8 cellular contexts compared by ENCODE assay signal in the genomic region with DNA sequence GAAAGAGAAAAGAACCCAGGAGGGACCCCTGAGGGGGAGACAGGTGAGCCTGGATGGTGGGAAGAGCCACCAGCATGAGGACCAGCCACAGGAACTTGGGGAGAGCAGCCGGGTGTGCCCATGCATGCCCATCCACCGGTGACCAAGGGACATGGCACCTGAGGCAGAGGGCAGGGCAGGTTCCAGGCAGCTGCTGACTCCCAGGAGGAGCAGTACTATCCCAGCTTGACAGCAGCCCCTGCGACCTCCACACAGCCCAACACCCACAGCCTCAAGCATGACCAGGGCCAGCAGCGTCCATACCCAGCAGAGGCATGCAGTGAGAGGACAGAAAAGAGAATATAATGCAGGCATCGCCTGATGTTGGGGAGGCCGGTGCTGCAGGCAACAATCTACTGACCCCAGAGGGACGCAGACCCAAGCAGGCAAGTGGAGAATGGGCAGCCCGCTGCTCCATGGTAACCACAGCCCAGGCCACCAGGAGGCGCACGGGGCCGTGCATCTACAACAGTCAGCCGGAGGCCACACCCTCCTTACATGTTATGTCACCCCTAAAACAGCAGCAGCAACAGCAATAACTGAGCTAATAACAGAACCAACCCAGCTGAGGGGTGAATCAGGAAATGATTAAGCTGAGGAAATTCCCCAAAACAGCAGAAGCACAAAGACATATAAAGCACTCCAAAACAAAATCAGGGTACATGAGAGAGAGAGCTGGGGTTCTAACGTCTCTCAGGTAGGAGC. TPM values are rescaled to one million over a fixed set of nuclear protein-coding genes. Genes with fewer than 3 reads are reported as not detected.
DNase-seq lines count a peak whose midpoint lies in the region; ATAC-seq lines count a peak whose summit lies in the region.

No MANE protein-coding gene starts in this region.

- DNase-seq in NCI-H1092 treated with DMSO at 0.1 percent for 48 hours (lab: John Stamatoyannopoulos, UW): peak; percentile 4
- no peak for DNase-seq in NCI-H1092 (lab: John Stamatoyannopoulos, UW)
- peak; percentile 66 for DNase-seq in NCI-H460 (ENCODE audit: extremely low read depth, low read depth)
- DNase-seq in activated CD4-positive, alpha-beta memory T cell treated with anti-CD3 and anti-CD28 coated beads, Interleukin-2, amount 10 ng/mL, durations not matched to agents 7 days and 5 days: peak; percentile 88
- peak; percentile 82 for DNase-seq in effector CD4-positive, alpha-beta T cell
- DNase-seq in mesenchymal stem cell: peak; percentile 74
- DNase-seq in stimulated activated CD8-positive, alpha-beta memory T cell treated with anti-CD3 and anti-CD28 coated beads, Interleukin-15, amount 100 ng/mL, for 48 hours (ENCODE audit: low read depth in 2 of 2): peak; percentile 70 to 71

- H3K9me3 ChIP-seq in mesenchymal stem cell (ENCODE audit: control insufficient read depth, low read length): no peaks in the 10 kb centered on the region

- H4K8ac ChIP-seq in mesenchymal stem cell (ENCODE audit: low read length): no peak overlapping the region

- H3K79me1 ChIP-seq in mesenchymal stem cell (replicated peaks; ENCODE audit: low read length, poor library complexity, severe bottlenecking): no peaks in the 10 kb centered on the region

- peak overlapping the region; percentile 77 for H3K9ac ChIP-seq in mesenchymal stem cell (ENCODE audit: low read length)

- H3K36me3 ChIP-seq in mesenchymal stem cell (ENCODE audit: control insufficient read depth in 1 of 2, insufficient read depth in 2 of 2, low read depth in 1 of 2, low read length in 2 of 2): peaks cover 9 to 13% of the 10 kb centered on the region in 2 experiments

- no peak overlapping the region for H3K4me2 ChIP-seq in mesenchymal stem cell (ENCODE audit: low read length, poor library complexity, severe bottlenecking)

- peaks cover 6% of the 10 kb centered on the region for H3K4me1 ChIP-seq in mesenchymal stem cell (ENCODE audit: control insufficient read depth, insufficient read depth, low read depth, low read length)

- peak; percentile 74 for ATAC-seq in HG02763 (IDR thresholded peaks at IDR 0.05; ENCODE audit: unreplicated experiment)

- H2BK12ac ChIP-seq in mesenchymal stem cell (ENCODE audit: low read length in 2 of 2): no peak overlapping the region

- no peaks in the 10 kb centered on the region for H3K9me3 Mint-ChIP-seq in activated CD4-positive, alpha-beta memory T cell treated with anti-CD3 and anti-CD28 coated beads, Interleukin-2, amount 10 ng/mL, durations not matched to agents 7 days and 5 days

- no peak overlapping the region for H2AK5ac ChIP-seq in mesenchymal stem cell (ENCODE audit: low read length, severe bottlenecking)

- no peaks in the 10 kb centered on the region for H3K27me3 ChIP-seq in mesenchymal stem cell (ENCODE audit: control insufficient read depth in 1 of 2, insufficient read depth in 1 of 2, low read length in 2 of 2)

- POLR2A ChIA-PET in activated CD4-positive, alpha-beta memory T cell treated with anti-CD3 and anti-CD28 coated beads, Interleukin-2, amount 10 ng/mL, durations not matched to agents 7 days and 5 days (lab: Charles Lee): interaction anchor here (0.9 to 3.1 kb wide), 5 partner anchors 11 to 73 kb away, joined by 3 to 17 read pairs (median 5); a partner anchor contains a TSS

- no peaks in the 10 kb centered on the region for H3K36me3 Mint-ChIP-seq in activated CD4-positive, alpha-beta memory T cell treated with anti-CD3 and anti-CD28 coated beads, Interleukin-2, amount 10 ng/mL, durations not matched to agents 7 days and 5 days (ENCODE audit: low read depth)

- H3K27ac Mint-ChIP-seq in activated CD4-positive, alpha-beta memory T cell treated with anti-CD3 and anti-CD28 coated beads, Interleukin-2, amount 10 ng/mL, durations not matched to agents 7 days and 5 days: peak overlapping the region; percentile 58

- no peak overlapping the region for H3K4ac ChIP-seq in mesenchymal stem cell (ENCODE audit: low read depth in 1 of 2, low read length in 2 of 2)

- WGBS in mesenchymal stem cell: 60% methylated on average over 9 of the region's 13 CpGs

- no peak overlapping the region for H2BK5ac ChIP-seq in mesenchymal stem cell (ENCODE audit: low read depth, low read length, poor library complexity, severe bottlenecking)

- no peak overlapping the region for H2AFZ ChIP-seq in mesenchymal stem cell (ENCODE audit: low read depth, low read length)

- no peak overlapping the region for H4K91ac ChIP-seq in mesenchymal stem cell (ENCODE audit: low read length)

- H3K4me3 Mint-ChIP-seq in activated CD4-positive, alpha-beta memory T cell treated with anti-CD3 and anti-CD28 coated beads, Interleukin-2, amount 10 ng/mL, durations not matched to agents 7 days and 5 days: no peak overlapping the region

- H3K4me3 ChIP-seq in mesenchymal stem cell (ENCODE audit: insufficient read depth in 1 of 2, low read depth in 1 of 2, low read length in 2 of 2): no peak overlapping the region

- CTCF ChIA-PET in activated CD4-positive, alpha-beta memory T cell treated with anti-CD3 and anti-CD28 coated beads, Interleukin-2, amount 10 ng/mL, durations not matched to agents 7 days and 5 days (lab: Charles Lee): interaction anchor here (0.6 to 2.9 kb wide), 43 partner anchors 9 to 615 kb away, joined by 3 to 49 read pairs (median 4); a partner anchor contains a TSS

- peak overlapping the region in 1 of 2 experiments; percentile 44 for H3K14ac ChIP-seq in mesenchymal stem cell (ENCODE audit: low read length in 2 of 2)

- no peak overlapping the region for H2BK120ac ChIP-seq in mesenchymal stem cell (ENCODE audit: low read depth, low read length)

- no peaks in the 10 kb centered on the region for H3K27me3 Mint-ChIP-seq in activated CD4-positive, alpha-beta memory T cell treated with anti-CD3 and anti-CD28 coated beads, Interleukin-2, amount 10 ng/mL, durations not matched to agents 7 days and 5 days

- H3K27ac ChIP-seq in mesenchymal stem cell (ENCODE audit: low read length, poor library complexity, severe bottlenecking): no peak overlapping the region

- H3K18ac ChIP-seq in mesenchymal stem cell (ENCODE audit: low read depth in 1 of 2, low read length in 2 of 2): no peak overlapping the region

- H3K23ac ChIP-seq in mesenchymal stem cell (ENCODE audit: low read length in 2 of 2): no peak overlapping the region

- peaks cover 16% of the 10 kb centered on the region for H3K4me1 Mint-ChIP-seq in activated CD4-positive, alpha-beta memory T cell treated with anti-CD3 and anti-CD28 coated beads, Interleukin-2, amount 10 ng/mL, durations not matched to agents 7 days and 5 days

- no peak overlapping the region for H2BK15ac ChIP-seq in mesenchymal stem cell (ENCODE audit: low read depth, poor library complexity, severe bottlenecking)

RNA-seq across cellular contexts. Expression of a gene that starts 44.1 kb away (rescaled TPM):
- total RNA-seq in NCI-H460 (2014; rRNA removed; shearing (Covaris generic)): 8.7 and 12.6 TPM in 2 replicates
- polyA plus RNA-seq in NCI-H460 (2014; cell fraction: nucleus; rRNA removed): 32.2 and 35.8 TPM in 2 replicates
- total RNA-seq in activated CD4-positive, alpha-beta memory T cell treated with anti-CD3 and anti-CD28 coated beads, Interleukin-2, amount 10 ng/mL, durations not matched to agents 7 days and 5 days: 10 to 100 TPM; 28.2 to 31.5 TPM
- polyA plus RNA-seq in mesenchymal stem cell (2013, experiment 1 of 2): 3.6 TPM
- polyA plus RNA-seq in mesenchymal stem cell (2013, experiment 2 of 2): 2.7 TPM

RNA-seq across cellular contexts. Expression of a gene that starts 46.4 kb away (rescaled TPM):
- 4.7 and 4.9 TPM in 2 replicates for total RNA-seq in NCI-H460 (2014; rRNA removed; shearing (Covaris generic))
- polyA plus RNA-seq in NCI-H460 (2014; cell fraction: nucleus; rRNA removed): 18.0 and 19.4 TPM in 2 replicates
- 1 to 10 TPM; 7.9 to 9.3 TPM for total RNA-seq in activated CD4-positive, alpha-beta memory T cell treated with anti-CD3 and anti-CD28 coated beads, Interleukin-2, amount 10 ng/mL, durations not matched to agents 7 days and 5 days
- 3.5 TPM for polyA plus RNA-seq in mesenchymal stem cell (2013, experiment 1 of 2)
- 4.1 TPM for polyA plus RNA-seq in mesenchymal stem cell (2013, experiment 2 of 2)

RNA-seq across cellular contexts. Expression of a gene that starts 54.6 kb away (rescaled TPM):
- total RNA-seq in NCI-H460 (2014; rRNA removed; shearing (Covaris generic)): 21.7 and 29.2 TPM in 2 replicates
- 93.6 and 102 TPM in 2 replicates for polyA plus RNA-seq in NCI-H460 (2014; cell fraction: nucleus; rRNA removed)
- total RNA-seq in activated CD4-positive, alpha-beta memory T cell treated with anti-CD3 and anti-CD28 coated beads, Interleukin-2, amount 10 ng/mL, durations not matched to agents 7 days and 5 days: 100 to 1,000 TPM; 135 to 144 TPM
- polyA plus RNA-seq in mesenchymal stem cell (2013, experiment 1 of 2): 42.6 TPM
- polyA plus RNA-seq in mesenchymal stem cell (2013, experiment 2 of 2): 43.8 TPM
